Comparison of ENCODE assay signal across 8 cellular contexts in the genomic region with DNA sequence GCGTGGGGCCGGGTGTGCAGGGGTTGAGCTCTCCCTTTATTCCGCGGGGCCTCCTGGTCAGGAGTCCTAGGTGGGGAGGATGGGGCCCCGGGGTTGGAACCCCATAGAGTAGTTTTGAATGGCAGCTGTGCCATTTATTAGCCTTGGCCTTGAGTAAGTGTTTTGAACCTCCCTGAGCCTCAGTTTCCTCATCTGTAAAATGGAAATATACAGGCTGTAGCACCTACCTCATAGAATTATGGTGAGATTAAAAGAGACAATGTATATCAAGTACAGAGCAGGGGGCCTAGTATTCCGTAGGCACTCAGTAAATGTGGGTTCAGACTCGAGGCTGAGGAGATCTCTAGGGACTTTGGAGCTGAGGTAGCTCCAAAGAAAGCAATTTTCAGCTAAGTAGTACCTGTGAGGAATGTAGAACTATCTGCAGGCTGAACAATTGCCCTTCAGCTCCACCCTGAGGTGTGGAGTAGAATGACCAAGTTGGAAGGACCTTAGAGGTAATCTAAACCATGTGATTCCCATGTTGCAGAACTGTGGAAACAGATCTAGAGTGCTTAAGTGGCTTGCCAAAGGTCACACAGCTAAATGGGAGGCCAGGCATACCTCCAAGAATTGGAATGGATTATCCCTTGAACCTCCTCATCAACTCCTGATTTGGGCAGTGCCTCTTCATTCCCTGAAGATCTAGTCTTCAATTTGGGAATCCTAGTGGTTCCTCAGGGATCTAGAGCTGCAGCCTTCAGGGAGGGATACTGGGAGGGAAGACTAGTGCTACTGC. TPM values are rescaled to one million over a fixed set of nuclear protein-coding genes. Genes with fewer than 3 reads are reported as not detected.
DNase-seq lines count a peak whose midpoint lies in the region; ATAC-seq and TF ChIP-seq lines count a peak whose summit lies in the region.

No MANE protein-coding gene starts in this region.

- peak overlapping the region in 2 of 3 donors; percentile 81 to 86 for H3K27ac Mint-ChIP-seq in CD4-positive, CD25-positive, alpha-beta regulatory T cell
- peak overlapping the region; percentile 50 for H3K27ac Mint-ChIP-seq in activated CD8-positive, alpha-beta T cell treated with anti-CD3 and anti-CD28 coated beads, Interleukin-2, amount 10 ng/mL, durations not matched to agents 7 days and 5 days

- peak overlapping the region; percentile 89 to 97 (median 92) for H3K4me3 Mint-ChIP-seq in CD4-positive, CD25-positive, alpha-beta regulatory T cell
- H3K4me3 Mint-ChIP-seq in activated CD8-positive, alpha-beta T cell treated with anti-CD3 and anti-CD28 coated beads, Interleukin-2, amount 10 ng/mL, durations not matched to agents 7 days and 5 days: peak overlapping the region; percentile 93

- peaks cover 6 to 26% (median 12%) of the 10 kb centered on the region in 4 donors for H3K4me1 Mint-ChIP-seq in CD4-positive, CD25-positive, alpha-beta regulatory T cell
- peaks cover 21% of the 10 kb centered on the region for H3K4me1 Mint-ChIP-seq in activated CD8-positive, alpha-beta T cell treated with anti-CD3 and anti-CD28 coated beads, Interleukin-2, amount 10 ng/mL, durations not matched to agents 7 days and 5 days (ENCODE audit: low read depth)

- ATAC-seq in CD4-positive, CD25-positive, alpha-beta regulatory T cell (ENCODE audit: low read depth in 2 of 2): peak; percentile 82 to 84
- ATAC-seq in GM18907 (IDR thresholded peaks at IDR 0.05; ENCODE audit: unreplicated experiment): peak; percentile 74
- ATAC-seq in HG03139 (IDR thresholded peaks at IDR 0.05; ENCODE audit: unreplicated experiment): peak; percentile 58
- ATAC-seq in activated CD8-positive, alpha-beta T cell treated with anti-CD3 and anti-CD28 coated beads, Interleukin-2, amount 10 ng/mL, durations not matched to agents 7 days and 5 days: peak; percentile 80

- peak overlapping the region; percentile 58 for H3K4me3 ChIP-seq in CD4-positive, CD25-positive, alpha-beta regulatory T cell (ENCODE audit: low read depth, low read length)
- H3K4me3 ChIP-seq in neutrophil (ENCODE audit: low read depth in 1 of 2, low read length in 1 of 2): peak overlapping the region; percentile 87 to 95

- H3K4me1 ChIP-seq in CD4-positive, CD25-positive, alpha-beta regulatory T cell (ENCODE audit: control insufficient read depth, insufficient read depth, low read length, poor library complexity, severe bottlenecking): peaks cover 14% of the 10 kb centered on the region
- H3K4me1 ChIP-seq in neutrophil (ENCODE audit: control insufficient read depth in 1 of 2, insufficient read depth in 1 of 2, low read depth in 1 of 2, low read length in 1 of 2): peaks cover 16% of the 10 kb centered on the region in 2 experiments

- peaks cover 17% of the 10 kb centered on the region for H3K36me3 Mint-ChIP-seq in CD4-positive, CD25-positive, alpha-beta regulatory T cell
- no peaks in the 10 kb centered on the region for H3K36me3 Mint-ChIP-seq in activated CD8-positive, alpha-beta T cell treated with anti-CD3 and anti-CD28 coated beads, Interleukin-2, amount 10 ng/mL, durations not matched to agents 7 days and 5 days (ENCODE audit: low read depth)

- no peaks in the 10 kb centered on the region for H3K36me3 ChIP-seq in CD4-positive, CD25-positive, alpha-beta regulatory T cell (ENCODE audit: control insufficient read depth, insufficient read depth, low read length)
- peaks cover 18% of the 10 kb centered on the region for H3K36me3 ChIP-seq in neutrophil

- no peaks in the 10 kb centered on the region for H3K9me3 ChIP-seq in CD4-positive, CD25-positive, alpha-beta regulatory T cell (ENCODE audit: control insufficient read depth in 2 of 2, low read length in 2 of 2)
- no peaks in the 10 kb centered on the region for H3K9me3 ChIP-seq in neutrophil

- TF ChIP-seq CTCF in neutrophil (IDR thresholded peaks at IDR 0.05): peak; percentile 79

- no peaks in the 10 kb centered on the region for H3K27me3 Mint-ChIP-seq in CD4-positive, CD25-positive, alpha-beta regulatory T cell
- no peaks in the 10 kb centered on the region for H3K27me3 Mint-ChIP-seq in activated CD8-positive, alpha-beta T cell treated with anti-CD3 and anti-CD28 coated beads, Interleukin-2, amount 10 ng/mL, durations not matched to agents 7 days and 5 days (ENCODE audit: low read depth)

- H3K9me3 Mint-ChIP-seq in CD4-positive, CD25-positive, alpha-beta regulatory T cell: no peaks in the 10 kb centered on the region
- H3K9me3 Mint-ChIP-seq in activated CD8-positive, alpha-beta T cell treated with anti-CD3 and anti-CD28 coated beads, Interleukin-2, amount 10 ng/mL, durations not matched to agents 7 days and 5 days (ENCODE audit: insufficient read depth): no peaks in the 10 kb centered on the region

- DNase-seq in CD4-positive, CD25-positive, alpha-beta regulatory T cell: peak; percentile 38 to 82 (median 64)
- DNase-seq in NCI-H524 (lab: John Stamatoyannopoulos, UW): peak; percentile 36 to 63
- peak; percentile 72 for DNase-seq in activated CD8-positive, alpha-beta T cell treated with anti-CD3 and anti-CD28 coated beads, Interleukin-2, amount 10 ng/mL, durations not matched to agents 7 days and 5 days
- DNase-seq in fibroblast of the conjunctiva (ENCODE audit: low read depth): peak; percentile 37
- DNase-seq in NK-92 (lab: John Stamatoyannopoulos, UW; ENCODE audit: unreplicated experiment): no peak

- no peaks in the 10 kb centered on the region for H3K27me3 ChIP-seq in CD4-positive, CD25-positive, alpha-beta regulatory T cell (ENCODE audit: control insufficient read depth, insufficient read depth, low read length)
- no peaks in the 10 kb centered on the region for H3K27me3 ChIP-seq in neutrophil

- POLR2A ChIA-PET in activated CD8-positive, alpha-beta T cell treated with anti-CD3 and anti-CD28 coated beads, Interleukin-2, amount 10 ng/mL, durations not matched to agents 7 days and 5 days (lab: Charles Lee): interaction anchor here (1.1 to 3.5 kb wide), 5 partner anchors 12 to 264 kb away, joined by 4 to 30 read pairs (median 4); a partner anchor contains a TSS

- peak overlapping the region; percentile 63 for H3K27ac ChIP-seq in CD4-positive, CD25-positive, alpha-beta regulatory T cell (ENCODE audit: insufficient read depth, low read length, poor library complexity, severe bottlenecking)
- H3K27ac ChIP-seq in neutrophil: peak overlapping the region; percentile 84

- CTCF ChIA-PET in activated CD8-positive, alpha-beta T cell treated with anti-CD3 and anti-CD28 coated beads, Interleukin-2, amount 10 ng/mL, durations not matched to agents 7 days and 5 days (lab: Charles Lee): interaction anchor here (0.7 to 5.8 kb wide), 44 partner anchors 10 to 289 kb away, joined by 3 to 87 read pairs (median 6); a partner anchor contains a TSS

RNA-seq across cellular contexts. Expression of a gene that starts 0.7 kb away (rescaled TPM):
- 11.6 TPM for total RNA-seq in CD4-positive, CD25-positive, alpha-beta regulatory T cell
- polyA plus RNA-seq in CD4-positive, CD25-positive, alpha-beta regulatory T cell: 10 to 100 TPM; 11.4 to 16.7 (median 14.0) TPM
- 10 to 100 TPM; 23.8 to 25.7 TPM for total RNA-seq in activated CD8-positive, alpha-beta T cell treated with anti-CD3 and anti-CD28 coated beads, Interleukin-2, amount 10 ng/mL, durations not matched to agents 7 days and 5 days

RNA-seq across cellular contexts. Expression of a gene that starts 11.7 kb away (rescaled TPM):
- total RNA-seq in CD4-positive, CD25-positive, alpha-beta regulatory T cell: 131 TPM
- polyA plus RNA-seq in CD4-positive, CD25-positive, alpha-beta regulatory T cell: 10 to 100 TPM; 28.0 to 48.7 (median 44.6) TPM
- total RNA-seq in activated CD8-positive, alpha-beta T cell treated with anti-CD3 and anti-CD28 coated beads, Interleukin-2, amount 10 ng/mL, durations not matched to agents 7 days and 5 days: 100 to 1,000 TPM; 106 to 108 TPM

RNA-seq across cellular contexts. Expression of a gene that starts 31.7 kb away (rescaled TPM):
- total RNA-seq in CD4-positive, CD25-positive, alpha-beta regulatory T cell: 173 TPM
- 100 to 1,000 TPM; 222 to 276 (median 240) TPM for polyA plus RNA-seq in CD4-positive, CD25-positive, alpha-beta regulatory T cell
- 100 to 1,000 TPM; 173 to 191 TPM for total RNA-seq in activated CD8-positive, alpha-beta T cell treated with anti-CD3 and anti-CD28 coated beads, Interleukin-2, amount 10 ng/mL, durations not matched to agents 7 days and 5 days

RNA-seq across cellular contexts. Expression of a gene that starts 46.4 kb away (rescaled TPM):
- total RNA-seq in CD4-positive, CD25-positive, alpha-beta regulatory T cell: 134 TPM
- polyA plus RNA-seq in CD4-positive, CD25-positive, alpha-beta regulatory T cell: 10 to 100 TPM; 25.7 to 30.6 (median 29.7) TPM
- total RNA-seq in activated CD8-positive, alpha-beta T cell treated with anti-CD3 and anti-CD28 coated beads, Interleukin-2, amount 10 ng/mL, durations not matched to agents 7 days and 5 days: 100 to 1,000 TPM in 1 of 2 experiments, 10 to 100 TPM in 1; 97.3 to 104 TPM
